28 cellular contexts compared by ENCODE assay signal in genomic region chr6:169935861-169936260, GRCh38.
"Had no signal": no experiment of that assay in that cellular context is flagged by ENCODE, and none has a peak within 500 bp of the region (broad histone marks: within the 10 kb centered on the region; RNA-seq: fewer than 3 reads in every experiment).

No MANE protein-coding gene starts in this region.

- H3K27ac Mint-ChIP-seq: activated CD8-positive, alpha-beta T cell treated with anti-CD3 and anti-CD28 coated beads, Interleukin-2, amount 10 ng/mL, durations not matched to agents 7 days and 5 days; activated naive CD4-positive, alpha-beta T cell treated with anti-CD3 and anti-CD28 coated beads for 36 hours; activated naive CD8-positive, alpha-beta T cell; activated T-helper 17 cell treated with anti-CD3 and anti-CD28 coated beads, Interleukin-2, amount 50 U/mL, for 72 hours; T-helper 2 cell treated with Interferon-gamma antibody and Interleukin-4, amounts not matched to agents 5 μg/mL and 100 μg/mL, for 36 hours had no signal

- H3K4me3 ChIP-seq: Peyer's patch, SJSA1 had no signal

- H3K4me3 Mint-ChIP-seq: activated CD8-positive, alpha-beta T cell treated with anti-CD3 and anti-CD28 coated beads, Interleukin-2, amount 10 ng/mL, durations not matched to agents 7 days and 5 days; activated naive CD4-positive, alpha-beta T cell treated with anti-CD3 and anti-CD28 coated beads for 36 hours; activated naive CD8-positive, alpha-beta T cell; activated T-cell treated with anti-CD3 and anti-CD28 coated beads, Interleukin-2, amount 50 U/mL, for 4 hours; activated T-helper 17 cell treated with anti-CD3 and anti-CD28 coated beads, Interleukin-2, amount 50 U/mL, for 72 hours; brain; T-helper 2 cell treated with Interferon-gamma antibody and Interleukin-4, amounts not matched to agents 5 μg/mL and 100 μg/mL, for 36 hours had no signal

- H3K4me1 Mint-ChIP-seq: activated T-helper 17 cell treated with anti-CD3 and anti-CD28 coated beads, Interleukin-2, amount 50 U/mL, for 72 hours had no signal

- H3K36me3 Mint-ChIP-seq: activated naive CD8-positive, alpha-beta T cell; brain had no signal

- H3K27me3 ChIP-seq: Peyer's patch, SJSA1 had no signal

- H3K9me3 Mint-ChIP-seq: activated naive CD4-positive, alpha-beta T cell treated with anti-CD3 and anti-CD28 coated beads for 36 hours; activated T-cell treated with anti-CD3 and anti-CD28 coated beads, Interleukin-2, amount 50 U/mL, for 4 hours; activated T-helper 17 cell treated with anti-CD3 and anti-CD28 coated beads, Interleukin-2, amount 50 U/mL, for 72 hours; brain; T-helper 2 cell treated with Interferon-gamma antibody and Interleukin-4, amounts not matched to agents 5 μg/mL and 100 μg/mL, for 36 hours had no signal

- H3K4me1 ChIP-seq: SJSA1 had no signal

- H3K27ac ChIP-seq: Peyer's patch, RWPE1, SJSA1 had no signal

- DNase-seq: activated CD4-positive, alpha-beta T cell treated with anti-CD3 and anti-CD28 coated beads for 48 hours; activated CD4-positive, alpha-beta T cell treated with anti-CD3 and anti-CD28 coated beads, Interleukin-2, amount 50 U/mL, for 4 hours; activated CD4-positive, CD25-positive, alpha-beta regulatory T cell treated with anti-CD3 and anti-CD28 coated beads, Interleukin-2, amount 50 U/mL, for 72 hours; activated CD8-positive, alpha-beta T cell treated with anti-CD3 and anti-CD28 coated beads, Interleukin-2, amount 10 ng/mL, durations not matched to agents 7 days and 5 days; activated gamma-delta T cell; activated naive CD4-positive, alpha-beta T cell treated with anti-CD3 and anti-CD28 coated beads for 36 hours; activated T-cell treated with anti-CD3 and anti-CD28 coated beads, Interleukin-2, amount 50 U/mL, for 4 hours; amygdala; IMR-90; Kasumi-1; KBM-7; NCI-H1105 treated with DMSO at 0.1 percent for 48 hours; NCI-H1436 treated with DMSO at 0.1 percent for 48 hours; NCI-H187 treated with DMSO at 0.1 percent for 48 hours; NCI-H2081 treated with DMSO at 0.1 percent for 48 hours; NCI-H2171; NCI-H2227 treated with DMSO at 0.1 percent for 48 hours; NCI-H446 treated with DMSO at 0.1 percent for 48 hours; NCI-H524 treated with DMSO at 0.1 percent for 48 hours; Peyer's patch; SW 1271 had no signal

- ATAC-seq: activated CD8-positive, alpha-beta T cell treated with anti-CD3 and anti-CD28 coated beads, Interleukin-2, amount 10 ng/mL, durations not matched to agents 7 days and 5 days; activated T-cell treated with anti-CD3 and anti-CD28 coated beads, Interleukin-2, amount 50 U/mL, for 4 hours; activated T-helper 17 cell treated with anti-CD3 and anti-CD28 coated beads, Interleukin-2, amount 50 U/mL, for 72 hours; SK-N-SH treated with all-trans-retinoic acid at 6 μM for 48 hours had no signal
